Comparison of ENCODE assay signal across 23 cellular contexts in genomic region chr17:12406623-12407228, GRCh38.
DNase-seq lines count a peak whose midpoint lies in the region; ATAC-seq, FAIRE-seq and TF ChIP-seq lines count a peak whose summit lies in the region.
"Had no signal": no experiment of that assay in that cellular context is flagged by ENCODE, and none has a peak within 500 bp of the region (broad histone marks: within the 10 kb centered on the region; RNA-seq: fewer than 3 reads in every experiment).

No MANE protein-coding gene starts in this region.

- WGBS in H1 (ENCODE audit: extremely low coverage in 1 of 2, insufficient coverage in 1 of 2, insufficient read length in 1 of 2, insufficient replicate concordance in 2 of 2, low coverage in 1 of 2, low lambda C conversion rate in 2 of 2, missing lambda C conversion rate in 1 of 2), 2 experiments: 83% methylated on average over 6 of the region's 6 CpGs; no CpG with 5 or more reads in 1 of the 2 experiments
- WGBS in sigmoid colon, 2 donors: 67 to 78% methylated on average over 6 of the region's 6 CpGs

- CTCF ChIA-PET in H1 (lab: Charles Lee; ENCODE audit: partially characterized antibody): interaction anchor here (2.6 kb wide), 1 partner anchor 11 kb away, joined by 11 read pairs; no protein-coding TSS in a partner anchor

- H2BK120ac ChIP-seq in H1 (replicated peaks; ENCODE audit: low read depth, low read length): no peak overlapping the region

- H3K4me3 ChIP-seq in H1 (ENCODE audit: extremely low read depth in 1 of 4, insufficient read depth in 2 of 4, low read depth in 3 of 4, low read length in 4 of 4) (no peak overlapping the region), sigmoid colon (no peak overlapping the region)
- H3K4me3 ChIP-seq: HAP-1 had no signal

- no peak for TF ChIP-seq POLR2A in H1 (IDR thresholded peaks at IDR 0.05; ENCODE audit: control extremely low read depth in 1 of 2, low read depth in 2 of 2, low read length in 2 of 2)
- no peak for TF ChIP-seq POLR2A in sigmoid colon (IDR thresholded peaks at IDR 0.05)

- H3K4me1 ChIP-seq in H1 (replicated peaks in 1 of 4; ENCODE audit: control insufficient read depth in 3 of 4, insufficient read depth in 4 of 4, low read length in 3 of 4): no peaks in the 10 kb centered on the region
- H3K4me1 ChIP-seq in sigmoid colon: peaks cover 0 to 47% (median 29%) of the 10 kb centered on the region in 4 donors
- H3K4me1 ChIP-seq: HAP-1 had no signal

- no peak overlapping the region for H2BK15ac ChIP-seq in H1 (ENCODE audit: low read length)

- FAIRE-seq in H1 (lab: Jason Lieb, UNC): no peak
- FAIRE-seq: G401.6, kidney had no signal

- H2BK5ac ChIP-seq in H1 (ENCODE audit: low read depth, low read length): no peak overlapping the region

- no peak overlapping the region for H3K4ac ChIP-seq in H1 (replicated peaks; ENCODE audit: insufficient read length, low read depth, low read length)

- H3K18ac ChIP-seq in H1 (ENCODE audit: extremely low read depth, low read length): no peak overlapping the region

- POLR2A ChIA-PET in H1 (lab: Charles Lee; ENCODE audit: partially characterized antibody): interaction anchor here (1.2 kb wide), 1 partner anchor 350 kb away, joined by 3 read pairs; no protein-coding TSS in a partner anchor

- no peak overlapping the region for H3K14ac ChIP-seq in H1 (ENCODE audit: insufficient read length)

- TF ChIP-seq CTCF in H1 (IDR thresholded peaks at IDR 0.05; ENCODE audit: control extremely low read depth in 1 of 3, insufficient read depth in 1 of 3, low read depth in 1 of 3, low read length in 3 of 3) (no peak), sigmoid colon (IDR thresholded peaks at IDR 0.05) (no peak)

- no peaks in the 10 kb centered on the region for H3K79me1 ChIP-seq in H1 (ENCODE audit: low read depth, low read length)

- ATAC-seq in GM21786 (IDR thresholded peaks at IDR 0.05; ENCODE audit: unreplicated experiment) (no peak), GM21447 (IDR thresholded peaks at IDR 0.05; ENCODE audit: unreplicated experiment) (no peak)
- ATAC-seq: SK-N-SH treated with all-trans-retinoic acid at 6 μM for 48 hours had no signal

- no peaks in the 10 kb centered on the region for H3K79me2 ChIP-seq in H1 (ENCODE audit: control insufficient read depth in 1 of 2, insufficient read depth in 2 of 2, low read length in 2 of 2)

- DNase-seq in GM03348 (ENCODE audit: low spot score) (peak; percentile 45), H1 (ENCODE audit: low read depth in 1 of 2, low spot score in 2 of 2) (no peak), kidney glomerular epithelial cell (lab: John Stamatoyannopoulos, UW) (peak; percentile 19), sigmoid colon (no peak), SK-N-DZ (ENCODE audit: low spot score) (no peak), glomerular visceral epithelial cell (ENCODE audit: extremely low spot score) (no peak)
- DNase-seq: activated CD4-positive, CD25-positive, alpha-beta regulatory T cell treated with anti-CD3 and anti-CD28 coated beads, Interleukin-2, amount 50 U/mL, for 72 hours; activated effector memory CD4-positive, alpha-beta T cell treated with Interleukin-2 at 50 U/mL for 16 hours; CD4-positive, CD25-positive, alpha-beta regulatory T cell; central memory CD4-positive, alpha-beta T cell; DMS 273 treated with DMSO at 0.1 percent for 48 hours; effector memory CD4-positive, alpha-beta T cell; hippocampal formation; kidney; NCI-H1694 treated with DMSO at 0.1 percent for 48 hours; NCI-H2227 treated with DMSO at 0.1 percent for 48 hours; stimulated activated CD4-positive, alpha-beta T cell treated with anti-CD3 and anti-CD28 coated beads, Interleukin-4, amount 100 ng/mL, for 24 hours; T1000 had no signal

- H2AFZ ChIP-seq in H1 (ENCODE audit: low read length): peak overlapping the region; percentile 1; the same call in 1 of the 2 replicates

- no peak overlapping the region for H2BK12ac ChIP-seq in H1 (ENCODE audit: low read depth, low read length)

- no peaks in the 10 kb centered on the region; the same call in 1 of the 2 replicates for H3K23me2 ChIP-seq in H1 (ENCODE audit: low read depth, low read length)

- H4K91ac ChIP-seq in H1 (replicated peaks; ENCODE audit: insufficient read length, low read length): no peak overlapping the region

- TF ChIP-seq EP300 in H1 (IDR thresholded peaks at IDR 0.05; ENCODE audit: borderline replicate concordance in 1 of 2, low read depth in 2 of 2, low read length in 2 of 2) (no peak), sigmoid colon (IDR thresholded peaks at IDR 0.05) (no peak)

- H2BK20ac ChIP-seq in H1 (ENCODE audit: low read length): no peak overlapping the region

- H2AK5ac ChIP-seq in H1 (ENCODE audit: low read depth, low read length): no peak overlapping the region

- H4K5ac ChIP-seq in H1 (ENCODE audit: insufficient read length, low read depth, low read length): no peak overlapping the region

- H3K9ac ChIP-seq in H1 (replicated peaks in 1 of 4; ENCODE audit: extremely low read depth in 1 of 4, low read depth in 3 of 4, low read length in 3 of 4): no peak overlapping the region

- no peak for TF ChIP-seq RAD21 in H1 (IDR thresholded peaks at IDR 0.05 in 1 of 2, conservative IDR thresholded peaks at IDR 0.05 in 1 of 2; ENCODE audit: low read depth in 2 of 2, low read length in 2 of 2)

- H3K36me3 ChIP-seq in H1 (ENCODE audit: control insufficient read depth in 2 of 4, insufficient read depth in 4 of 4, low read length in 3 of 4) (no peaks in the 10 kb centered on the region), sigmoid colon (no peaks in the 10 kb centered on the region)
- H3K36me3 ChIP-seq: HAP-1 had no signal

- H3K27ac ChIP-seq in H1 (ENCODE audit: low read depth, low read length): no peak overlapping the region
- peak overlapping the region; percentile 69 to 79 (median 76) for H3K27ac ChIP-seq in sigmoid colon

- H3K23ac ChIP-seq in H1 (ENCODE audit: insufficient read length): no peak overlapping the region

- no peak overlapping the region for H3K4me2 ChIP-seq in H1 (ENCODE audit: insufficient read depth in 1 of 2, low read depth in 2 of 2, low read length in 2 of 2)

- peaks cover 0 to 2% of the 10 kb centered on the region in 2 experiments for H4K20me1 ChIP-seq in H1 (replicated peaks in 1 of 2; ENCODE audit: control insufficient read depth in 1 of 2, insufficient read depth in 2 of 2, low read length in 2 of 2)

- no peak overlapping the region for H4K8ac ChIP-seq in H1 (ENCODE audit: extremely low read depth, insufficient read depth, low read length)

- intact Hi-C loops in sigmoid colon (cut with DNase I): no loop called here

- no peak overlapping the region for H3K56ac ChIP-seq in H1 (replicated peaks; ENCODE audit: insufficient read length, low read depth, low read length)

- no peaks in the 10 kb centered on the region for H3K27me3 ChIP-seq in H1 (replicated peaks in 1 of 4; ENCODE audit: control insufficient read depth in 3 of 4, extremely low read depth in 1 of 4, insufficient read depth in 3 of 4, low read length in 3 of 4)
- no peaks in the 10 kb centered on the region for H3K27me3 ChIP-seq in sigmoid colon

- H3K9me3 ChIP-seq in H1 (ENCODE audit: insufficient read depth in 2 of 2, low read depth in 1 of 2, low read length in 1 of 2): no peaks in the 10 kb centered on the region
- H3K9me3 ChIP-seq in sigmoid colon: no peaks in the 10 kb centered on the region
- H3K9me3 ChIP-seq: HAP-1 had no signal

TF ChIP-seq in H1, 55 proteins besides CTCF, POLR2A, EP300 and RAD21 (continues in another document):
- TF ChIP-seq, protein P1, sequence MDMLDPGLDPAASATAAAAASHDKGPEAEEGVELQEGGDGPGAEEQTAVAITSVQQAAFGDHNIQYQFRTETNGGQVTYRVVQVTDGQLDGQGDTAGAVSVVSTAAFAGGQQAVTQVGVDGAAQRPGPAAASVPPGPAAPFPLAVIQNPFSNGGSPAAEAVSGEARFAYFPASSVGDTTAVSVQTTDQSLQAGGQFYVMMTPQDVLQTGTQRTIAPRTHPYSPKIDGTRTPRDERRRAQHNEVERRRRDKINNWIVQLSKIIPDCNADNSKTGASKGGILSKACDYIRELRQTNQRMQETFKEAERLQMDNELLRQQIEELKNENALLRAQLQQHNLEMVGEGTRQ (IDR thresholded peaks at IDR 0.05; ENCODE audit: low read length): no peak
- TF ChIP-seq SP1 (IDR thresholded peaks at IDR 0.05; ENCODE audit: low read depth, low read length) (no peak), NRF1 (IDR thresholded peaks at IDR 0.05; ENCODE audit: low read depth, low read length) (no peak), JUND (IDR thresholded peaks at IDR 0.05; ENCODE audit: low read length) (no peak), HDAC6 (IDR thresholded peaks at IDR 0.05; ENCODE audit: low read depth, low read length) (no peak), CTBP2 (IDR thresholded peaks at IDR 0.05; ENCODE audit: borderline replicate concordance, insufficient read depth, insufficient read length, low read length) (no peak)

Comparison
In these comparisons a context has a peak if more than half of its experiments do, and no peak if none do; other contexts are left out.
1. DNase-seq: peak in GM03348 (single experiment) and kidney glomerular epithelial cell (single experiment); none in H1 (0 of 2), sigmoid colon (single experiment), SK-N-DZ (single experiment) and glomerular visceral epithelial cell (single experiment).